20 cellular contexts compared by ENCODE assay signal in the genomic region with DNA sequence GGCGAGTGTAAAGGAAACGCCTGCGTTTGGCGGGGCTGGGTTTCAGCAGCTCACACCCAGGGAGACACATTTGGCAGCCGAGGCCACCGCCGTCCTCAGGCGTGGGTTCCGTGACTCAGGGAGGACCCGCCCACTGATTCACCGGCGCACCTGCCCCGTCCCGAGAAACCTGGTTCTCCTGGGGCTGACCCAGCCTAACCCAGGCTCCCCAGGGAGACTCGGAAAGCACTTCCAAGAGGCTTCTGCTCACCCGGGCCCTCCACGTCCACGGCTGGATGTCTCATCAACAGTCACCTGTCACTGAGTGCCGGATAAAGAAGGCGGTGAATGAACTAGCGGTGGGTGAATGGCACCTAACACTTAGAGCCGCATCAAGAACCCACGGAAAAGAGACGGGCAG.
"Had no signal": no experiment of that assay in that cellular context is flagged by ENCODE, and none has a peak within 500 bp of the region (broad histone marks: within the 10 kb centered on the region; RNA-seq: fewer than 3 reads in every experiment).

No MANE protein-coding gene starts in this region.

- H3K4me1 ChIP-seq: gastroesophageal sphincter, psoas muscle, right lobe of liver, stomach, uterus had no signal

- H3K9me3 ChIP-seq: gastroesophageal sphincter, psoas muscle, right lobe of liver, stomach, thoracic aorta, uterus had no signal

- ATAC-seq: gastroesophageal sphincter, left ventricle myocardium superior, psoas muscle, right lobe of liver, T-cell had no signal

- H3K4me3 ChIP-seq: cardiac muscle cell, gastroesophageal sphincter, psoas muscle, right lobe of liver, stomach, thoracic aorta, uterus had no signal

- H3K27ac ChIP-seq: cardiac muscle cell, epithelial cell of prostate, gastroesophageal sphincter, psoas muscle, right lobe of liver, stomach, thoracic aorta, uterus had no signal

- DNase-seq: activated CD4-positive, alpha-beta T cell treated with anti-CD3 and anti-CD28 coated beads for 1 hour; activated CD4-positive, alpha-beta T cell treated with anti-CD3 and anti-CD28 coated beads, Interleukin-2, amount 50 U/mL, for 4 hours; activated naive CD4-positive, alpha-beta T cell treated with anti-CD3 and anti-CD28 coated beads, Interleukin-2, amount 50 U/mL, for 16 hours; activated T-cell treated with anti-CD3 and anti-CD28 coated beads for 4 hours; left ventricle myocardium superior; mesenchymal stem cell; natural killer cell; nucleus accumbens; stimulated activated CD4-positive, alpha-beta T cell treated with anti-CD3 and anti-CD28 coated beads, Interleukin-12 subunit alpha, Interleukin-12 subunit beta, amount 100 ng/mL, for 4 hours; stimulated activated CD4-positive, alpha-beta T cell treated with anti-CD3 and anti-CD28 coated beads, Interleukin-2, amount 100 ng/mL, for 24 hours; stomach; T-cell; T-helper 9 cell had no signal

- H3K27me3 ChIP-seq: cardiac muscle cell, right lobe of liver, uterus had no signal

- H3K36me3 ChIP-seq: cardiac muscle cell, gastroesophageal sphincter, right lobe of liver, stomach, thoracic aorta, uterus had no signal
